Comparison of ENCODE assay signal across 1 cellular context in genomic region chr4:107034091-107034698, GRCh38.
TF ChIP-seq lines count a peak whose summit lies in the region.

No MANE protein-coding gene starts in this region.

TF ChIP-seq in HEK293, 187 proteins besides CTCF, POLR2A, EP300 and RAD21 (continued from another document and continues in another):
- TF ChIP-seq, protein P1, sequence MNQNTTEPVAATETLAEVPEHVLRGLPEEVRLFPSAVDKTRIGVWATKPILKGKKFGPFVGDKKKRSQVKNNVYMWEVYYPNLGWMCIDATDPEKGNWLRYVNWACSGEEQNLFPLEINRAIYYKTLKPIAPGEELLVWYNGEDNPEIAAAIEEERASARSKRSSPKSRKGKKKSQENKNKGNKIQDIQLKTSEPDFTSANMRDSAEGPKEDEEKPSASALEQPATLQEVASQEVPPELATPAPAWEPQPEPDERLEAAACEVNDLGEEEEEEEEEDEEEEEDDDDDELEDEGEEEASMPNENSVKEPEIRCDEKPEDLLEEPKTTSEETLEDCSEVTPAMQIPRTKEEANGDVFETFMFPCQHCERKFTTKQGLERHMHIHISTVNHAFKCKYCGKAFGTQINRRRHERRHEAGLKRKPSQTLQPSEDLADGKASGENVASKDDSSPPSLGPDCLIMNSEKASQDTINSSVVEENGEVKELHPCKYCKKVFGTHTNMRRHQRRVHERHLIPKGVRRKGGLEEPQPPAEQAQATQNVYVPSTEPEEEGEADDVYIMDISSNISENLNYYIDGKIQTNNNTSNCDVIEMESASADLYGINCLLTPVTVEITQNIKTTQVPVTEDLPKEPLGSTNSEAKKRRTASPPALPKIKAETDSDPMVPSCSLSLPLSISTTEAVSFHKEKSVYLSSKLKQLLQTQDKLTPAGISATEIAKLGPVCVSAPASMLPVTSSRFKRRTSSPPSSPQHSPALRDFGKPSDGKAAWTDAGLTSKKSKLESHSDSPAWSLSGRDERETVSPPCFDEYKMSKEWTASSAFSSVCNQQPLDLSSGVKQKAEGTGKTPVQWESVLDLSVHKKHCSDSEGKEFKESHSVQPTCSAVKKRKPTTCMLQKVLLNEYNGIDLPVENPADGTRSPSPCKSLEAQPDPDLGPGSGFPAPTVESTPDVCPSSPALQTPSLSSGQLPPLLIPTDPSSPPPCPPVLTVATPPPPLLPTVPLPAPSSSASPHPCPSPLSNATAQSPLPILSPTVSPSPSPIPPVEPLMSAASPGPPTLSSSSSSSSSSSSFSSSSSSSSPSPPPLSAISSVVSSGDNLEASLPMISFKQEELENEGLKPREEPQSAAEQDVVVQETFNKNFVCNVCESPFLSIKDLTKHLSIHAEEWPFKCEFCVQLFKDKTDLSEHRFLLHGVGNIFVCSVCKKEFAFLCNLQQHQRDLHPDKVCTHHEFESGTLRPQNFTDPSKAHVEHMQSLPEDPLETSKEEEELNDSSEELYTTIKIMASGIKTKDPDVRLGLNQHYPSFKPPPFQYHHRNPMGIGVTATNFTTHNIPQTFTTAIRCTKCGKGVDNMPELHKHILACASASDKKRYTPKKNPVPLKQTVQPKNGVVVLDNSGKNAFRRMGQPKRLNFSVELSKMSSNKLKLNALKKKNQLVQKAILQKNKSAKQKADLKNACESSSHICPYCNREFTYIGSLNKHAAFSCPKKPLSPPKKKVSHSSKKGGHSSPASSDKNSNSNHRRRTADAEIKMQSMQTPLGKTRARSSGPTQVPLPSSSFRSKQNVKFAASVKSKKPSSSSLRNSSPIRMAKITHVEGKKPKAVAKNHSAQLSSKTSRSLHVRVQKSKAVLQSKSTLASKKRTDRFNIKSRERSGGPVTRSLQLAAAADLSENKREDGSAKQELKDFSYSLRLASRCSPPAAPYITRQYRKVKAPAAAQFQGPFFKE (tag by site-specific recombination; IDR thresholded peaks at IDR 0.05; ENCODE audit: borderline replicate concordance): no peak
- TF ChIP-seq ZNF362 (tag by site-specific recombination; IDR thresholded peaks at IDR 0.05) (no peak), ZNF621 (tag by site-specific recombination; IDR thresholded peaks at IDR 0.05) (no peak), TRIM28 (IDR thresholded peaks at IDR 0.05; ENCODE audit: borderline replicate concordance, low read length) (no peak; the same call in 1 of the 2 replicates), HIC1 (tag by site-specific recombination; IDR thresholded peaks at IDR 0.05) (peak; percentile 29; the same call in 1 of the 2 replicates), ZNF114 (tag by site-specific recombination; IDR thresholded peaks at IDR 0.05) (no peak), ZSCAN16 (tag by site-specific recombination; IDR thresholded peaks at IDR 0.05) (no peak), ZNF112 (tag by site-specific recombination; IDR thresholded peaks at IDR 0.05) (no peak), ZNF391 (tag by site-specific recombination; IDR thresholded peaks at IDR 0.05; ENCODE audit: borderline replicate concordance, low read depth) (no peak), ZNF76 (tag by site-specific recombination; IDR thresholded peaks at IDR 0.05; ENCODE audit: borderline replicate concordance, low read depth) (no peak), KLF1 (tag by site-specific recombination; IDR thresholded peaks at IDR 0.05) (no peak), SP3 (tag by site-specific recombination; IDR thresholded peaks at IDR 0.05) (no peak), ZNF280D (tag by site-specific recombination; IDR thresholded peaks at IDR 0.05) (no peak), ZNF600 (tag by site-specific recombination; IDR thresholded peaks at IDR 0.05) (peak; percentile 57; the same call in 1 of the 2 replicates), ZNF501 (tag by site-specific recombination; IDR thresholded peaks at IDR 0.05) (no peak), ZNF211 (tag by site-specific recombination; IDR thresholded peaks at IDR 0.05; ENCODE audit: low read depth) (no peak), ZBTB26 (tag by site-specific recombination; optimal IDR thresholded peaks at IDR 0.05) (peak; percentile 62), ZNF366 (tag by site-specific recombination; conservative IDR thresholded peaks at IDR 0.05) (peak; percentile 29; the same call in 1 of the 2 replicates), ZNF544 (tag by site-specific recombination; IDR thresholded peaks at IDR 0.05) (no peak)
- TF ChIP-seq, protein P2, sequence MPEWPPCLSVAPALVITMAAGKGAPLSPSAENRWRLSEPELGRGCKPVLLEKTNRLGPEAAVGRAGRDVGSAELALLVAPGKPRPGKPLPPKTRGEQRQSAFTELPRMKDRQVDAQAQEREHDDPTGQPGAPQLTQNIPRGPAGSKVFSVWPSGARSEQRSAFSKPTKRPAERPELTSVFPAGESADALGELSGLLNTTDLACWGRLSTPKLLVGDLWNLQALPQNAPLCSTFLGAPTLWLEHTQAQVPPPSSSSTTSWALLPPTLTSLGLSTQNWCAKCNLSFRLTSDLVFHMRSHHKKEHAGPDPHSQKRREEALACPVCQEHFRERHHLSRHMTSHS (tag by site-specific recombination; IDR thresholded peaks at IDR 0.05): no peak
- TF ChIP-seq, protein P3, sequence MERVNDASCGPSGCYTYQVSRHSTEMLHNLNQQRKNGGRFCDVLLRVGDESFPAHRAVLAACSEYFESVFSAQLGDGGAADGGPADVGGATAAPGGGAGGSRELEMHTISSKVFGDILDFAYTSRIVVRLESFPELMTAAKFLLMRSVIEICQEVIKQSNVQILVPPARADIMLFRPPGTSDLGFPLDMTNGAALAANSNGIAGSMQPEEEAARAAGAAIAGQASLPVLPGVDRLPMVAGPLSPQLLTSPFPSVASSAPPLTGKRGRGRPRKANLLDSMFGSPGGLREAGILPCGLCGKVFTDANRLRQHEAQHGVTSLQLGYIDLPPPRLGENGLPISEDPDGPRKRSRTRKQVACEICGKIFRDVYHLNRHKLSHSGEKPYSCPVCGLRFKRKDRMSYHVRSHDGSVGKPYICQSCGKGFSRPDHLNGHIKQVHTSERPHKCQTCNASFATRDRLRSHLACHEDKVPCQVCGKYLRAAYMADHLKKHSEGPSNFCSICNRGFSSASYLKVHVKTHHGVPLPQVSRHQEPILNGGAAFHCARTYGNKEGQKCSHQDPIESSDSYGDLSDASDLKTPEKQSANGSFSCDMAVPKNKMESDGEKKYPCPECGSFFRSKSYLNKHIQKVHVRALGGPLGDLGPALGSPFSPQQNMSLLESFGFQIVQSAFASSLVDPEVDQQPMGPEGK (tag by site-specific recombination; IDR thresholded peaks at IDR 0.05): peak; percentile 47; the same call in 1 of the 2 replicates
- TF ChIP-seq, protein P4, sequence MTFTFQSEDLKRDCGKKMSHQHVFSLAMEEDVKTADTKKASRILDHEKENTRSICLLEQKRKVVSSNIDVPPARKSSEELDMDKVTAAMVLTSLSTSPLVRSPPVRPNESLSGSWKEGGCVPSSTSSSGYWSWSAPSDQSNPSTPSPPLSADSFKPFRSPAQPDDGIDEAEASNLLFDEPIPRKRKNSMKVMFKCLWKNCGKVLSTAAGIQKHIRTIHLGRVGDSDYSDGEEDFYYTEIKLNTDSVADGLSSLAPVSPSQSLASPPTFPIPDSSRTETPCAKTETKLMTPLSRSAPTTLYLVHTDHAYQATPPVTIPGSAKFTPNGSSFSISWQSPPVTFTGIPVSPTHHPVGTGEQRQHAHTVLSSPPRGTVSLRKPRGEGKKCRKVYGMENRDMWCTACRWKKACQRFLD (tag by site-specific recombination; IDR thresholded peaks at IDR 0.05): no peak
- TF ChIP-seq, protein P5, sequence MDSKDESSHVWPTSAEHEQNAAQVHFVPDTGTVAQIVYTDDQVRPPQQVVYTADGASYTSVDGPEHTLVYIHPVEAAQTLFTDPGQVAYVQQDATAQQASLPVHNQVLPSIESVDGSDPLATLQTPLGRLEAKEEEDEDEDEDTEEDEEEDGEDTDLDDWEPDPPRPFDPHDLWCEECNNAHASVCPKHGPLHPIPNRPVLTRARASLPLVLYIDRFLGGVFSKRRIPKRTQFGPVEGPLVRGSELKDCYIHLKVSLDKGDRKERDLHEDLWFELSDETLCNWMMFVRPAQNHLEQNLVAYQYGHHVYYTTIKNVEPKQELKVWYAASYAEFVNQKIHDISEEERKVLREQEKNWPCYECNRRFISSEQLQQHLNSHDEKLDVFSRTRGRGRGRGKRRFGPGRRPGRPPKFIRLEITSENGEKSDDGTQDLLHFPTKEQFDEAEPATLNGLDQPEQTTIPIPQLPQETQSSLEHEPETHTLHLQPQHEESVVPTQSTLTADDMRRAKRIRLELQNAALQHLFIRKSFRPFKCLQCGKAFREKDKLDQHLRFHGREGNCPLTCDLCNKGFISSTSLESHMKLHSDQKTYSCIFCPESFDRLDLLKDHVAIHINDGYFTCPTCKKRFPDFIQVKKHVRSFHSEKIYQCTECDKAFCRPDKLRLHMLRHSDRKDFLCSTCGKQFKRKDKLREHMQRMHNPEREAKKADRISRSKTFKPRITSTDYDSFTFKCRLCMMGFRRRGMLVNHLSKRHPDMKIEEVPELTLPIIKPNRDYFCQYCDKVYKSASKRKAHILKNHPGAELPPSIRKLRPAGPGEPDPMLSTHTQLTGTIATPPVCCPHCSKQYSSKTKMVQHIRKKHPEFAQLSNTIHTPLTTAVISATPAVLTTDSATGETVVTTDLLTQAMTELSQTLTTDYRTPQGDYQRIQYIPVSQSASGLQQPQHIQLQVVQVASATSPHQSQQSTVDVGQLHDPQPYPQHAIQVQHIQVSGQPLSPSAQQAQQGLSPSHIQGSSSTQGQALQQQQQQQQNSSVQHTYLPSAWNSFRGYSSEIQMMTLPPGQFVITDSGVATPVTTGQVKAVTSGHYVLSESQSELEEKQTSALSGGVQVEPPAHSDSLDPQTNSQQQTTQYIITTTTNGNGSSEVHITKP (tag by site-specific recombination; IDR thresholded peaks at IDR 0.05): peak; percentile 60
- TF ChIP-seq, protein P6, sequence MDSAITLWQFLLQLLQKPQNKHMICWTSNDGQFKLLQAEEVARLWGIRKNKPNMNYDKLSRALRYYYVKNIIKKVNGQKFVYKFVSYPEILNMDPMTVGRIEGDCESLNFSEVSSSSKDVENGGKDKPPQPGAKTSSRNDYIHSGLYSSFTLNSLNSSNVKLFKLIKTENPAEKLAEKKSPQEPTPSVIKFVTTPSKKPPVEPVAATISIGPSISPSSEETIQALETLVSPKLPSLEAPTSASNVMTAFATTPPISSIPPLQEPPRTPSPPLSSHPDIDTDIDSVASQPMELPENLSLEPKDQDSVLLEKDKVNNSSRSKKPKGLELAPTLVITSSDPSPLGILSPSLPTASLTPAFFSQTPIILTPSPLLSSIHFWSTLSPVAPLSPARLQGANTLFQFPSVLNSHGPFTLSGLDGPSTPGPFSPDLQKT (IDR thresholded peaks at IDR 0.05; ENCODE audit: borderline replicate concordance, low read depth, low read length): no peak
